Comparison of ENCODE assay signal across 8 cellular contexts in the genomic region with DNA sequence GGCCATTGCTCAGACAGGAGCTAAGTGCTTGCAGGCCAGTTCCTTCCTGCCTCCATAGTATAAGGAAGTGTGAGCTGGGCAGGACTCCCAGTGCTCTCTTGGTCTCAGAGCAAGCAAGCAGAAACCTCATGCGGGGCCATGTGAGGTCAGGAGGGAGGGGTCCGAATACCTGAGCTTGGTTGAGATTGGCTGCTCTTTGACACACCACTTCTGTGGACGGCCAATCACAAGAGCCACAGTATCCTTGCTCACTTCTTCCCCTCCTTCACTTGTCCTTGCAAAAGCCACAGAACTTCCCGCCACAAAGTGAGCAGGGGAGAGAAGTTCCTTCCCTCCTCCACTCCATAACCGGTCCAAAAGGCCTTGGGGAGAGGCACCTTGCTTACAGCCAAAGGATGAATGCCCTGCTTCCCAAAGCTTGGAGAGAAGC. TPM values are rescaled to one million over a fixed set of nuclear protein-coding genes. Genes with fewer than 3 reads are reported as not detected.
DNase-seq lines count a peak whose midpoint lies in the region; ATAC-seq, FAIRE-seq and TF ChIP-seq lines count a peak whose summit lies in the region.

No MANE protein-coding gene starts in this region.

- CTCF ChIA-PET in A673 (lab: Charles Lee), result interaction anchor here (0.6 kb wide), 1 partner anchor 146 kb away, joined by 3 read pairs; no protein-coding TSS in a partner anchor

- H3K9me3 ChIP-seq in astrocyte (ENCODE audit: insufficient read depth, low read depth, low read length), result no peaks in the 10 kb centered on the region
- no peaks in the 10 kb centered on the region for H3K9me3 ChIP-seq in A673 (ENCODE audit: low read depth, low read length, poor library complexity, severe bottlenecking)

- no peaks in the 10 kb centered on the region for H3K79me2 ChIP-seq in astrocyte (ENCODE audit: insufficient read depth, low read length)

- H3K4me1 Mint-ChIP-seq in astrocyte (ENCODE audit: low read depth, unreplicated experiment), result peaks cover 6% of the 10 kb centered on the region

- FAIRE-seq in astrocyte (lab: Jason Lieb, UNC), result no peak

- no peak overlapping the region for H3K27ac ChIP-seq in astrocyte (ENCODE audit: low read depth, low read length)
- H3K27ac ChIP-seq in A673 (ENCODE audit: low read depth, low read length, poor library complexity, severe bottlenecking), result no peak overlapping the region

- no peak overlapping the region for H3K27ac Mint-ChIP-seq in astrocyte (ENCODE audit: unreplicated experiment)

- no peaks in the 10 kb centered on the region for H3K9me3 Mint-ChIP-seq in astrocyte (ENCODE audit: unreplicated experiment)

- no peak overlapping the region for H3K9ac ChIP-seq in astrocyte (ENCODE audit: low read length)

- DNase-seq in EH (ENCODE audit: low read depth), result peak; percentile 27
- peak; percentile 74 for DNase-seq in HT1080 (ENCODE audit: low read depth)
- DNase-seq in astrocyte (ENCODE audit: low read depth), result peak; percentile 44
- peak; percentile 83 for DNase-seq in iris pigment epithelial cell (ENCODE audit: low read depth)
- DNase-seq in NCI-H128 (lab: John Stamatoyannopoulos, UW; ENCODE audit: unreplicated experiment), result no peak
- no peak for DNase-seq in mesenteric fat pad (ENCODE audit: low spot score)
- no peak for DNase-seq in A673 (ENCODE audit: low spot score)

- H3K4me3 ChIP-seq in astrocyte (ENCODE audit: insufficient read depth, low read depth, low read length) (no peak overlapping the region), A673 (ENCODE audit: low read depth, low read length, poor library complexity, severe bottlenecking) (no peak overlapping the region)

- no peaks in the 10 kb centered on the region for H3K27me3 Mint-ChIP-seq in astrocyte (ENCODE audit: low read depth, unreplicated experiment)

- POLR2A ChIA-PET in A673 (lab: Charles Lee; ENCODE audit: low non-redundant PET), result no interaction called here

- H3K4me3 Mint-ChIP-seq in astrocyte (ENCODE audit: unreplicated experiment), result no peak overlapping the region

- no peak overlapping the region for H2AFZ ChIP-seq in astrocyte (ENCODE audit: low read depth, low read length)

- H3K4me1 ChIP-seq in astrocyte (ENCODE audit: insufficient read depth, low read length) (peaks cover 3% of the 10 kb centered on the region), A673 (ENCODE audit: insufficient read depth, low read length, poor library complexity, severe bottlenecking) (no peaks in the 10 kb centered on the region)

- no peaks in the 10 kb centered on the region for H4K20me1 ChIP-seq in astrocyte (ENCODE audit: insufficient read depth, low read length)

- no peak for TF ChIP-seq CTCF in astrocyte (IDR thresholded peaks at IDR 0.05; ENCODE audit: insufficient read depth, low read depth, low read length)
- TF ChIP-seq CTCF in A673 (conservative IDR thresholded peaks at IDR 0.05; ENCODE audit: low read depth, low read length), result no peak

- no peak overlapping the region for H3K4me2 ChIP-seq in astrocyte (ENCODE audit: low read length)

- H3K36me3 Mint-ChIP-seq in astrocyte (ENCODE audit: low read depth, unreplicated experiment), result no peaks in the 10 kb centered on the region

- BruUV-seq in A673 (replicated peaks; lab: Mats Ljungman, UMichigan), result no TSS peak

- H3K27me3 ChIP-seq in astrocyte (ENCODE audit: insufficient read depth, low read length), result no peaks in the 10 kb centered on the region
- no peaks in the 10 kb centered on the region for H3K27me3 ChIP-seq in A673 (replicated peaks; ENCODE audit: insufficient read depth, low read depth, low read length, poor library complexity)

- H3K36me3 ChIP-seq in astrocyte (ENCODE audit: insufficient read depth, low read length) (no peaks in the 10 kb centered on the region), A673 (ENCODE audit: insufficient read depth, low read length, poor library complexity, severe bottlenecking) (no peaks in the 10 kb centered on the region)

- intact Hi-C loops in A673 (cut with micrococcal nuclease; ENCODE audit: unreplicated experiment), result no loop called here

- ATAC-seq in GM21528 (IDR thresholded peaks at IDR 0.05; ENCODE audit: low FRiP score, unreplicated experiment), result peak; percentile 97

RNA-seq across cellular contexts. Expression of gene PRPS1, which starts 56.7 kb away (rescaled TPM):
- total RNA-seq in HT1080 (2014; rRNA removed; shearing (Covaris generic)), result 39.6 and 55.5 TPM in 2 replicates
- 55.6 and 56.7 TPM in 2 replicates for polyA plus RNA-seq in HT1080 (2015; cell fraction: cytosol; rRNA removed)
- 38.4 and 40.4 TPM in 2 replicates for polyA plus RNA-seq in HT1080 (2015; cell fraction: nucleus; rRNA removed)
- total RNA-seq in astrocyte (155 and 161 TPM in 2 replicates), mesenteric fat pad (27.6 TPM), A673 (2021) (87.3 and 88.1 TPM in 2 replicates)

Comparison
In these comparisons a context has a peak if more than half of its experiments do, and no peak if none do; other contexts are left out.
1. DNase-seq: peak in EH (single experiment), HT1080 (single experiment), astrocyte (single experiment) and iris pigment epithelial cell (single experiment); none in NCI-H128 (single experiment), mesenteric fat pad (single experiment) and A673 (single experiment).